Comparison of ENCODE assay signal across 1 cellular context in genomic region chr7:44100458-44101303, GRCh38.
TF ChIP-seq lines count a peak whose summit lies in the region.

No MANE protein-coding gene starts in this region.

TF ChIP-seq in endothelial cell of umbilical vein, 7 proteins besides CTCF, POLR2A, EP300 and RAD21:
- TF ChIP-seq FOS (IDR thresholded peaks at IDR 0.05; ENCODE audit: borderline replicate concordance, insufficient read depth, low read length) (no peak), POLR2AphosphoS5 (IDR thresholded peaks at IDR 0.05; ENCODE audit: insufficient read depth, low read depth, low read length) (no peak), GATA2 (IDR thresholded peaks at IDR 0.05; ENCODE audit: insufficient read depth, insufficient read length, low read depth, low read length) (no peak), MYC (IDR thresholded peaks at IDR 0.05; ENCODE audit: low read depth, low read length) (no peak), JUN (IDR thresholded peaks at IDR 0.05; ENCODE audit: borderline replicate concordance, insufficient read depth, insufficient read length, low read depth) (no peak), EZH2 (IDR thresholded peaks at IDR 0.05; ENCODE audit: borderline replicate concordance, low read depth, low read length, severe bottlenecking) (no peak), MAX (IDR thresholded peaks at IDR 0.05; ENCODE audit: insufficient read depth, insufficient read length) (no peak)
